Comparison of ENCODE assay signal across 9 cellular contexts in the genomic region with DNA sequence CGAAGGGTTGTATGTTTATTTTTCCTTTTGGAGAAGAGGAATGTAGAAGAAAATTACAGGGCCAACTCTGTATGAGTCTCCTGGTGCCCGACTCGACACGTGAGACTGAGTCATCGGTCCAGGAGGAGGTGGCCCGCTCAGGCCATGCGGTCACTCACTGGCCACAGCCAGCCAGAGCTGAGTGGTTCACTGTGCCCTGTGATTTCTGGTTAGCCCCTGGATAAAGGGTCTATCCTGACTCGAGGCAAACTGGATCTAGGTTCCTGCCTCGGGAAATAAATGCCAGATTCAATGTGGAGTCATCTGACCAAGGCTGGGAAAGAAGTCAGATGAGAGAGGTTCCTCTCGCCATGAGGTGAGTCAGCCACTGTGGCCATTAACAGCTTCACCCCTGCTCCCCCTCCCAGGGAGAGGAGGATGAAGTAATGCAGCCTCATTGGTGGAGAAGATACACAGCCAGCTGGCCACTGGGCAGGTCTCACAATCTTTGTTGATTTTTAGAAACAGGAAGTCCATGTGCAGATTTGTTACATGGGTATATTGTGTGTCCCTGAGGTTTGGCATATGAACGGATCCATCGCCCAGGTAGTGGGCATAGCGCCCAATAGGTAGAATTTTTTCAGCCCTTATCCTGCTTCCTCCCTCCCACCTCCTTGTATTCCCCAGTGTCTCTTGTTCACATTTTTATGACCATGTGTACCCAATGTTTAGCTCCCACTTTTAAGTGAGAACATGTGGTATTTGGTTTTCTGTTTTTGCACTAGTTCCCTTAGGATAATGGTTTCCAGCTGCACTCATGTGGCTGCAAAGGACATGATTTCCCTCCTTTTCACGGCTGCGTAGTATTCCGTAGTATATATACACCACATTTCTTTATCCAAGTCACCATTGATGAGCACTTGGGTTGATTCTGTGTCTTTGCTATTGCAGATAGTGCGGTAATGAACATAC. TPM values are rescaled to one million over a fixed set of nuclear protein-coding genes. Genes with fewer than 3 reads are reported as not detected.
A peak's percentile ranks its signal among the peaks of the same experiment; 100 is the strongest.
DNase-seq lines count a peak whose midpoint lies in the region; ATAC-seq, FAIRE-seq and TF ChIP-seq lines count a peak whose summit lies in the region.
"Had no signal": no experiment of that assay in that cellular context is flagged by ENCODE, and none has a peak within 500 bp of the region (broad histone marks: within the 10 kb centered on the region; RNA-seq: fewer than 3 reads in every experiment).

No MANE protein-coding gene starts in this region.

- H3K27me3 ChIP-seq in bronchial epithelial cell (ENCODE audit: control insufficient read depth, insufficient read depth, low read length) (no peaks in the 10 kb centered on the region), lung (ENCODE audit: control insufficient read depth, insufficient read depth) (no peaks in the 10 kb centered on the region), uterus (no peaks in the 10 kb centered on the region)

- 75 to 82% methylated on average over 17 of the region's 17 CpGs for WGBS in lung, 2 donors

- H3K4me1 ChIP-seq in lung (ENCODE audit: control insufficient read depth in 2 of 2, insufficient read depth in 2 of 2, low read length in 2 of 2) = peaks cover 0 to 4% of the 10 kb centered on the region in 2 donors
- H3K4me1 ChIP-seq in uterus = no peaks in the 10 kb centered on the region

- H3K27ac ChIP-seq in lung (ENCODE audit: low read depth in 1 of 2, low read length in 1 of 2) (peak overlapping the region; percentile 52 to 84), uterus (peak overlapping the region; percentile 84 to 92)

- peak; percentile 32 to 43 for TF ChIP-seq POLR2A in uterus (IDR thresholded peaks at IDR 0.05)

- DNase-seq in NCI-H2029 (lab: John Stamatoyannopoulos, UW) (peak; percentile 38), NCI-H2029 treated with DMSO at 0.1 percent for 48 hours (lab: John Stamatoyannopoulos, UW) (no peak), bronchial epithelial cell (ENCODE audit: low read depth) (peak; percentile 76), lung (ENCODE audit: low spot score) (peak; percentile 75), uterus (peak; percentile 89 to 94), NCI-H510A (lab: John Stamatoyannopoulos, UW) (no peak)
- DNase-seq in activated CD4-positive, alpha-beta T cell treated with anti-CD3 and anti-CD28 coated beads for 36 hours = no peak

- FAIRE-seq in bronchial epithelial cell (lab: Jason Lieb, UNC) = no peak

- H3K4me1 Mint-ChIP-seq in activated CD4-positive, alpha-beta T cell treated with anti-CD3 and anti-CD28 coated beads for 36 hours = peaks cover 3% of the 10 kb centered on the region
- H3K4me1 Mint-ChIP-seq: B cell had no signal

- no peak overlapping the region for H3K4me3 Mint-ChIP-seq in activated CD4-positive, alpha-beta T cell treated with anti-CD3 and anti-CD28 coated beads for 36 hours
- H3K4me3 Mint-ChIP-seq: B cell had no signal

- no peaks in the 10 kb centered on the region for H3K27me3 Mint-ChIP-seq in activated CD4-positive, alpha-beta T cell treated with anti-CD3 and anti-CD28 coated beads for 36 hours

- no peaks in the 10 kb centered on the region for H3K9me3 Mint-ChIP-seq in activated CD4-positive, alpha-beta T cell treated with anti-CD3 and anti-CD28 coated beads for 36 hours (ENCODE audit: low read depth)

- H3K36me3 Mint-ChIP-seq in activated CD4-positive, alpha-beta T cell treated with anti-CD3 and anti-CD28 coated beads for 36 hours (ENCODE audit: low read depth) = no peaks in the 10 kb centered on the region

- CTCF ChIA-PET in activated CD4-positive, alpha-beta T cell treated with anti-CD3 and anti-CD28 coated beads for 36 hours (lab: Charles Lee) = interaction anchor here (0.6 to 1.1 kb wide), 2 partner anchors 14 to 110 kb away, joined by 3 read pairs; no protein-coding TSS in a partner anchor

- H3K4me3 ChIP-seq in bronchial epithelial cell (ENCODE audit: low read depth, low read length) (no peak overlapping the region), lung (no peak overlapping the region), uterus (no peak overlapping the region)

- no peaks in the 10 kb centered on the region for H3K9me3 ChIP-seq in lung (ENCODE audit: control insufficient read depth in 2 of 2, insufficient read depth in 1 of 2, low read length in 1 of 2)
- no peaks in the 10 kb centered on the region for H3K9me3 ChIP-seq in uterus

- intact Hi-C loops in uterus (cut with DNase I; ENCODE audit: low total_unique reads) = loop anchor here (10.0 kb wide), 1 partner anchor 62 kb away; the partner anchor contains the start of gene TIMP2
- intact Hi-C loops in activated CD4-positive, alpha-beta T cell treated with anti-CD3 and anti-CD28 coated beads for 36 hours (cut with DNase I, micrococcal nuclease) = no loop called here

- POLR2A ChIA-PET in activated CD4-positive, alpha-beta T cell treated with anti-CD3 and anti-CD28 coated beads for 36 hours (lab: Charles Lee) = no interaction called here

- H3K36me3 ChIP-seq in bronchial epithelial cell (ENCODE audit: control insufficient read depth, insufficient read depth, low read length) (no peaks in the 10 kb centered on the region), lung (ENCODE audit: control insufficient read depth in 2 of 2, insufficient read depth in 2 of 2, low read length in 2 of 2) (peaks cover 0 to 2% of the 10 kb centered on the region in 2 donors), uterus (no peaks in the 10 kb centered on the region)

- no peak overlapping the region for H3K27ac Mint-ChIP-seq in activated CD4-positive, alpha-beta T cell treated with anti-CD3 and anti-CD28 coated beads for 36 hours
- H3K27ac Mint-ChIP-seq: B cell had no signal

- TF ChIP-seq CTCF in bronchial epithelial cell (IDR thresholded peaks at IDR 0.05; ENCODE audit: insufficient read depth, low read length, severe bottlenecking) (no peak), lung (IDR thresholded peaks at IDR 0.05; ENCODE audit: control extremely low read depth, extremely low read depth) (no peak), uterus (IDR thresholded peaks at IDR 0.05) (no peak)

- peak; percentile 90 for ATAC-seq in lung (ENCODE audit: insufficient read depth, low FRiP score)
- no peak for ATAC-seq in HG03378 (IDR thresholded peaks at IDR 0.05; ENCODE audit: unreplicated experiment)
- no peak for ATAC-seq in activated CD4-positive, alpha-beta T cell treated with anti-CD3 and anti-CD28 coated beads for 36 hours

RNA-seq across cellular contexts. Expression of gene USP36, which starts 21.7 kb away (rescaled TPM):
- total RNA-seq in bronchial epithelial cell (18.8 and 21.6 TPM in 2 replicates), lung (10 to 100 TPM; 56.4 to 61.5 TPM), uterus (100 to 1,000 TPM in 1 of 4 donors, 10 to 100 TPM in 2, 1 to 10 TPM in 1; 6.5 to 102 (median 31.9) TPM)
- polyA plus RNA-seq in lung = 10 to 100 TPM; 22.2 to 33.3 TPM
- 10 to 100 TPM; 90.1 to 92.5 TPM for total RNA-seq in activated CD4-positive, alpha-beta T cell treated with anti-CD3 and anti-CD28 coated beads for 36 hours

RNA-seq across cellular contexts. Expression of gene CEP295NL, which starts 40.7 kb away (rescaled TPM):
- total RNA-seq in bronchial epithelial cell (0.13 and 0.26 TPM in 2 replicates), lung (1 to 10 TPM; 8.2 to 8.3 TPM), uterus (10 to 100 TPM in 1 of 4 donors, 1 to 10 TPM in 2, not detected in 1; 1.8 to 14.5 (median 3.8) TPM)
- 1 to 10 TPM in 1 of 2 donors, under 1 TPM in 1; 0.39 to 1.7 TPM for polyA plus RNA-seq in lung
- total RNA-seq in activated CD4-positive, alpha-beta T cell treated with anti-CD3 and anti-CD28 coated beads for 36 hours = not detected

Comparison
In these comparisons a context has a peak if more than half of its experiments do, and no peak if none do; other contexts are left out.
1. DNase-seq: peak in NCI-H2029 (single experiment), bronchial epithelial cell (single experiment), lung (single experiment) and uterus (2 of 2); none in NCI-H2029 treated with DMSO at 0.1 percent for 48 hours (single experiment), activated CD4-positive, alpha-beta T cell treated with anti-CD3 and anti-CD28 coated beads for 36 hours (single experiment) and NCI-H510A (single experiment).